In the genomic region with DNA sequence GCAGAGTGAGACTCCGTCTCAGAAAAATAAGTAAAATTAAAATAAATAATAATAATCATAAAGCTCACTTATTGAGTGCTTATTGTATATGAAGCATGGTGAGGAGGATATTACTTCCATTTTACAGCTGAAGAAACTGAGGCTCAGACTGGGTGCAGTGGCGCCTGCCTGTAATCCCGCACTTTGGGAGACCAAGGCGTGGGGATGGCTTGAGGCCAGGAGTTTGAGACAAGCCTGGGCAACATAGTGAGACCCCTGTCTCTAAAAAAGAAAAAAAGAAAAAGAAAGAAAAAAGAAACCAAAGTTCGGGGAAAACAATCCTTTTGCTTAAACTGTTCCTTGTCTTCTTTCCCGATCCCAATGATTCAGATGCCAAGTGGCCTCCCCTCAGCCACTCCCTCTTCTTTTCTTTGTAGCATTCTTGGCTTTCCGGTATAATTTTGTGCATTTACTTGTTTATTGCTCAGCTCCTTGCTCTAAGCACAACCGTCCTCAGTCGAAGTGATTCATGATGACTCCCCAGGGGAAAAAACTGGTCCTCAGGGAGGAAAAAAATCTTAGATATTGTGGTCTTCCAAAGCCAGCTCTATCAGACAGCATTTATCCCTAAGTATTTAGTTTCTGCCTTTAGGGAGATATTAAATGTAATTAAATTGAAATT, we compare ENCODE assay signal across 12 cellular contexts. TPM values are rescaled to one million over a fixed set of nuclear protein-coding genes. Genes with fewer than 3 reads are reported as not detected.
A peak's percentile ranks its signal among the peaks of the same experiment; 100 is the strongest.
DNase-seq lines count a peak whose midpoint lies in the region; ATAC-seq and TF ChIP-seq lines count a peak whose summit lies in the region.
"Had no signal": no experiment of that assay in that cellular context is flagged by ENCODE, and none has a peak within 500 bp of the region (broad histone marks: within the 10 kb centered on the region; RNA-seq: fewer than 3 reads in every experiment).

No MANE protein-coding gene starts in this region.

- no peaks in the 10 kb centered on the region for H3K9me3 Mint-ChIP-seq in activated CD8-positive, alpha-beta T cell treated with anti-CD3 and anti-CD28 coated beads, Interleukin-2, amount 10 ng/mL, durations not matched to agents 7 days and 5 days (ENCODE audit: insufficient read depth)
- H3K9me3 Mint-ChIP-seq: activated T-helper 1 cell treated with anti-CD3 and anti-CD28 coated beads, Interleukin-12 subunit alpha, Interleukin-12 subunit beta, Interleukin-2, Interleukin-4 antibody, amounts not matched to agents 30 ng/mL and 10 ng/mL and 1 ng/mL, durations not matched to agents 14 hours and 24 hours and 36 hours had no signal

- H3K4me1 ChIP-seq in adipocyte (ENCODE audit: control insufficient read depth, insufficient read depth, low read length) (peaks cover 34% of the 10 kb centered on the region), thoracic aorta (ENCODE audit: control insufficient read depth in 1 of 2, low read depth in 2 of 2) (peaks cover 33 to 35% of the 10 kb centered on the region in 2 donors)

- H3K27me3 Mint-ChIP-seq in activated CD8-positive, alpha-beta T cell treated with anti-CD3 and anti-CD28 coated beads, Interleukin-2, amount 10 ng/mL, durations not matched to agents 7 days and 5 days (ENCODE audit: low read depth): no peaks in the 10 kb centered on the region
- H3K27me3 Mint-ChIP-seq: T-helper 17 cell had no signal

- ATAC-seq in thoracic aorta (ENCODE audit: insufficient number of reproducible peaks, low FRiP score, low read depth): no peak
- no peak for ATAC-seq in activated CD8-positive, alpha-beta T cell treated with anti-CD3 and anti-CD28 coated beads, Interleukin-2, amount 10 ng/mL, durations not matched to agents 7 days and 5 days

- H3K4me1 Mint-ChIP-seq in activated CD8-positive, alpha-beta T cell treated with anti-CD3 and anti-CD28 coated beads, Interleukin-2, amount 10 ng/mL, durations not matched to agents 7 days and 5 days (ENCODE audit: low read depth): peaks cover 27% of the 10 kb centered on the region

- H3K4me3 Mint-ChIP-seq in activated CD8-positive, alpha-beta T cell treated with anti-CD3 and anti-CD28 coated beads, Interleukin-2, amount 10 ng/mL, durations not matched to agents 7 days and 5 days: no peak overlapping the region

- H3K4me3 ChIP-seq in adipocyte (ENCODE audit: low read length) (peak overlapping the region; percentile 77), foreskin fibroblast (ENCODE audit: low read depth in 1 of 2, low read length in 2 of 2) (peak overlapping the region; percentile 32 to 33), thoracic aorta (peak overlapping the region; percentile 47)

- H3K27ac ChIP-seq in thoracic aorta: peak overlapping the region; percentile 82 to 88

- H3K27ac Mint-ChIP-seq in activated CD8-positive, alpha-beta T cell treated with anti-CD3 and anti-CD28 coated beads, Interleukin-2, amount 10 ng/mL, durations not matched to agents 7 days and 5 days: no peak overlapping the region

- DNase-seq in NCI-H2227 (lab: John Stamatoyannopoulos, UW; ENCODE audit: unreplicated experiment) (peak; percentile 7), NCI-H2227 treated with DMSO at 0.1 percent for 48 hours (lab: John Stamatoyannopoulos, UW) (no peak), adipocyte (ENCODE audit: low read depth) (peak; percentile 78), foreskin fibroblast (peak; percentile 91 to 94), thoracic aorta (ENCODE audit: low spot score) (no peak), NCI-H526 treated with DMSO at 0.1 percent for 48 hours (lab: John Stamatoyannopoulos, UW) (no peak), NCI-H1930 (lab: John Stamatoyannopoulos, UW) (no peak)
- no peak for DNase-seq in activated CD8-positive, alpha-beta T cell treated with anti-CD3 and anti-CD28 coated beads, Interleukin-2, amount 10 ng/mL, durations not matched to agents 7 days and 5 days
- DNase-seq: 8988T had no signal

- no peaks in the 10 kb centered on the region for H3K27me3 ChIP-seq in adipocyte (replicated peaks; ENCODE audit: control insufficient read depth, insufficient read depth, low read length)
- H3K27me3 ChIP-seq in thoracic aorta (replicated peaks; ENCODE audit: insufficient read depth): no peaks in the 10 kb centered on the region

- CTCF ChIA-PET in activated CD8-positive, alpha-beta T cell treated with anti-CD3 and anti-CD28 coated beads, Interleukin-2, amount 10 ng/mL, durations not matched to agents 7 days and 5 days (lab: Charles Lee): interaction anchor here (1.2 to 2.9 kb wide), 7 partner anchors 9 to 129 kb away, joined by 4 to 11 read pairs (median 5); a partner anchor contains a TSS

- H3K36me3 Mint-ChIP-seq in activated CD8-positive, alpha-beta T cell treated with anti-CD3 and anti-CD28 coated beads, Interleukin-2, amount 10 ng/mL, durations not matched to agents 7 days and 5 days (ENCODE audit: low read depth): peaks cover 26% of the 10 kb centered on the region

- H3K36me3 ChIP-seq in adipocyte (ENCODE audit: control insufficient read depth, insufficient read depth, low read length, severe bottlenecking) (peaks cover 29% of the 10 kb centered on the region), thoracic aorta (peaks cover 21% of the 10 kb centered on the region)

- TF ChIP-seq CTCF in foreskin fibroblast (IDR thresholded peaks at IDR 0.05; ENCODE audit: low read depth, low read length) (no peak), thoracic aorta (IDR thresholded peaks at IDR 0.05) (no peak)

- no peaks in the 10 kb centered on the region for H3K9me3 ChIP-seq in adipocyte (ENCODE audit: control insufficient read depth, low read length)
- no peaks in the 10 kb centered on the region for H3K9me3 ChIP-seq in thoracic aorta
- H3K9me3 ChIP-seq: mucosa of descending colon had no signal

- peak overlapping the region; percentile 93 for H3K9ac ChIP-seq in adipocyte (ENCODE audit: low read length)

- POLR2A ChIA-PET in activated CD8-positive, alpha-beta T cell treated with anti-CD3 and anti-CD28 coated beads, Interleukin-2, amount 10 ng/mL, durations not matched to agents 7 days and 5 days (lab: Charles Lee): interaction anchor here (9.8 kb wide), 1 partner anchor 16 kb away, joined by 92 read pairs; a partner anchor contains a TSS

RNA-seq across cellular contexts. Expression of a gene that starts 1.0 kb away (rescaled TPM):
- total RNA-seq in thoracic aorta: 100 to 1,000 TPM; 194 to 212 TPM
- 100 to 1,000 TPM; 229 to 241 TPM for total RNA-seq in activated CD8-positive, alpha-beta T cell treated with anti-CD3 and anti-CD28 coated beads, Interleukin-2, amount 10 ng/mL, durations not matched to agents 7 days and 5 days

RNA-seq across cellular contexts. Expression of a gene that starts 9.2 kb away (rescaled TPM):
- 10 to 100 TPM in 1 of 2 donors, 1 to 10 TPM in 1; 4.5 to 11.6 TPM for total RNA-seq in thoracic aorta
- 10 to 100 TPM; 50.4 to 53.6 TPM for total RNA-seq in activated CD8-positive, alpha-beta T cell treated with anti-CD3 and anti-CD28 coated beads, Interleukin-2, amount 10 ng/mL, durations not matched to agents 7 days and 5 days

RNA-seq across cellular contexts. Expression of a gene that starts 14.5 kb away (rescaled TPM):
- 10 to 100 TPM; 14.6 to 39.0 TPM for total RNA-seq in thoracic aorta
- 100 to 1,000 TPM; 107 to 121 TPM for total RNA-seq in activated CD8-positive, alpha-beta T cell treated with anti-CD3 and anti-CD28 coated beads, Interleukin-2, amount 10 ng/mL, durations not matched to agents 7 days and 5 days

RNA-seq across cellular contexts. Expression of a gene that starts 18.2 kb away (rescaled TPM):
- total RNA-seq in thoracic aorta: not detected
- total RNA-seq in activated CD8-positive, alpha-beta T cell treated with anti-CD3 and anti-CD28 coated beads, Interleukin-2, amount 10 ng/mL, durations not matched to agents 7 days and 5 days: 1 to 10 TPM; 3.7 to 3.9 TPM

RNA-seq across cellular contexts. Expression of a gene that starts 34.6 kb away (rescaled TPM):
- 10 to 100 TPM; 42.5 to 56.5 TPM for total RNA-seq in thoracic aorta
- total RNA-seq in activated CD8-positive, alpha-beta T cell treated with anti-CD3 and anti-CD28 coated beads, Interleukin-2, amount 10 ng/mL, durations not matched to agents 7 days and 5 days: 10 to 100 TPM; 81.2 to 89.5 TPM

Comparison
In these comparisons a context has a peak if more than half of its experiments do, and no peak if none do; other contexts are left out.
1. DNase-seq: peak in NCI-H2227 (single experiment), adipocyte (single experiment) and foreskin fibroblast (2 of 2); none in NCI-H2227 treated with DMSO at 0.1 percent for 48 hours (single experiment), thoracic aorta (single experiment), activated CD8-positive, alpha-beta T cell treated with anti-CD3 and anti-CD28 coated beads, Interleukin-2, amount 10 ng/mL, durations not matched to agents 7 days and 5 days (single experiment), NCI-H526 treated with DMSO at 0.1 percent for 48 hours (single experiment) and NCI-H1930 (0 of 2).
2. RNA of a gene that starts 9.2 kb away (total RNA-seq): 50.4 to 53.6 TPM in activated CD8-positive, alpha-beta T cell treated with anti-CD3 and anti-CD28 coated beads, Interleukin-2, amount 10 ng/mL, durations not matched to agents 7 days and 5 days; 4.5 to 11.6 TPM in thoracic aorta; every median in the first group is over 4 times any median in the second.
3. Peak in every context shown above with its lines, with median percentiles within 50 percentile points of each other: H3K4me3 ChIP-seq.